ENCODE assay signal across 12 cellular contexts in genomic region chr3:187522293-187522692, GRCh38.
"Had no signal": no experiment of that assay in that cellular context is flagged by ENCODE, and none has a peak within 500 bp of the region (broad histone marks: within the 10 kb centered on the region; RNA-seq: fewer than 3 reads in every experiment).

No MANE protein-coding gene starts in this region.

- H3K9me3 ChIP-seq: esophagus squamous epithelium, right atrium auricular region, tibial nerve, vagina had no signal

- H3K4me1 ChIP-seq: esophagus squamous epithelium, foreskin keratinocyte, right atrium auricular region, tibial nerve, vagina had no signal

- H3K4me3 ChIP-seq: esophagus squamous epithelium, right atrium auricular region, tibial nerve, vagina had no signal

- H3K36me3 ChIP-seq: esophagus squamous epithelium, right atrium auricular region, tibial nerve, vagina had no signal

- DNase-seq: activated CD4-positive, alpha-beta T cell treated with anti-CD3 and anti-CD28 coated beads for 48 hours; activated naive CD4-positive, alpha-beta T cell treated with Interleukin-2 at 50 U/mL for 16 hours; activated naive CD8-positive, alpha-beta T cell treated with anti-CD3 and anti-CD28 coated beads, Interleukin-2, amount 50 U/mL, for 24 hours; esophagus squamous epithelium; foreskin keratinocyte; head of caudate nucleus; left colon; nucleus accumbens had no signal

- H3K27me3 ChIP-seq: right atrium auricular region, tibial nerve, vagina had no signal

- ATAC-seq: activated naive CD8-positive, alpha-beta T cell treated with anti-CD3 and anti-CD28 coated beads, Interleukin-2, amount 50 U/mL, for 24 hours; foreskin keratinocyte; left colon; natural killer cell treated with Interleukin-12 subunit alpha and Interleukin-12 subunit beta and Interleukin-15 and Interleukin-18, amount 100 ng/mL, for 72 hours had no signal

- H3K27ac ChIP-seq: esophagus squamous epithelium, foreskin keratinocyte, right atrium auricular region, tibial nerve, vagina had no signal
